8 cellular contexts compared by ENCODE assay signal in the genomic region with DNA sequence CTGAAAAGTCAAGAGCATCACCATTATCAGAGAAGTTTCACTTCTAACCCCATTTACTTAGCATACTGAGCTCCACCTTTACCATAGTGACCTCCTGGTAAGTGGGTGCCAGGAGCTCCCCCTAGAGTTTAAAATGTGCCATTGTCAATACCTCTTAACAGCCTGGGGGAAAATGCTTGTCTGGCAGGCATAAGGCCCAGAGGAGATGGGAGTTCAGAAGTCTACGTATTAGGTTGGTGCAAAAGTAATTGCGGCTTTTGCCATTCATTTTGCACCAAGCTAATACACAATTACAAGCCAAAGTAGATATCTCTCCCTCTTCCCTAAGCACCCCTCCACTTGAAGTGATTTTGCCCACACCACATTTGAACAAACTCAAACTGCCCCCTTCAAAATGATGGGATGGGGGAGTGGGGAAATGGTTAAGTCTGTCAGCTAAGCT.
DNase-seq lines count a peak whose midpoint lies in the region; ATAC-seq and TF ChIP-seq lines count a peak whose summit lies in the region.

No MANE protein-coding gene starts in this region.

- H3K36me3 ChIP-seq in brain microvascular endothelial cell (replicated peaks), result no peaks in the 10 kb centered on the region
- no peaks in the 10 kb centered on the region for H3K36me3 ChIP-seq in liver (ENCODE audit: control insufficient read depth in 4 of 4, insufficient read depth in 3 of 4, low read depth in 1 of 4, low read length in 3 of 4)
- H3K36me3 ChIP-seq in ovary, result no peaks in the 10 kb centered on the region

- no peak overlapping the region for H3K27ac ChIP-seq in brain microvascular endothelial cell
- no peak overlapping the region for H3K27ac ChIP-seq in liver (ENCODE audit: low read depth in 1 of 2, low read length in 2 of 2)
- no peak overlapping the region for H3K27ac ChIP-seq in ovary

- H3K27me3 ChIP-seq in brain microvascular endothelial cell (replicated peaks), result no peaks in the 10 kb centered on the region
- no peaks in the 10 kb centered on the region for H3K27me3 ChIP-seq in liver (ENCODE audit: control insufficient read depth in 4 of 4, insufficient read depth in 4 of 4, low read length in 3 of 4)
- no peaks in the 10 kb centered on the region for H3K27me3 ChIP-seq in ovary

- H3K4me3 ChIP-seq in brain microvascular endothelial cell (ENCODE audit: low read depth, low read length), result no peak overlapping the region
- H3K4me3 ChIP-seq in liver (ENCODE audit: low read depth in 1 of 3, low read length in 3 of 3), result no peak overlapping the region
- H3K4me3 ChIP-seq in ovary, result no peak overlapping the region

- ATAC-seq in GM21360 (IDR thresholded peaks at IDR 0.05; ENCODE audit: unreplicated experiment), result peak; percentile 100
- ATAC-seq in HG03457 (IDR thresholded peaks at IDR 0.05; ENCODE audit: unreplicated experiment), result peak; percentile 96

- peak; percentile 84 for TF ChIP-seq CTCF in brain microvascular endothelial cell (IDR thresholded peaks at IDR 0.05; ENCODE audit: low read depth, low read length, missing control alignments)
- peak; percentile 70 for TF ChIP-seq CTCF in liver (IDR thresholded peaks at IDR 0.05; ENCODE audit: low read depth, low read length, missing input control)
- TF ChIP-seq CTCF in ovary (IDR thresholded peaks at IDR 0.05), result no peak

- DNase-seq in ELR (ENCODE audit: low read depth) (peak; percentile 28), NCI-H524 treated with DMSO at 0.1 percent for 48 hours (lab: John Stamatoyannopoulos, UW) (peak; percentile 40), brain microvascular endothelial cell (peak; percentile 49), ovary (no peak)
- no peak for DNase-seq in activated naive CD4-positive, alpha-beta T cell treated with Interleukin-2 at 50 U/mL for 16 hours

- in situ Hi-C loops in brain microvascular endothelial cell (cut with HindIII; ENCODE audit: low pct_ligation_motif_present, low sequenced_read_pairs), result no loop called here

- no peak overlapping the region for H3K9ac ChIP-seq in liver (ENCODE audit: low read depth in 1 of 2, low read length in 2 of 2)

- no peaks in the 10 kb centered on the region for H3K4me1 ChIP-seq in liver (ENCODE audit: control insufficient read depth in 4 of 4, insufficient read depth in 4 of 4, low read length in 3 of 4)
- H3K4me1 ChIP-seq in ovary (ENCODE audit: insufficient read depth), result no peaks in the 10 kb centered on the region

- H3K9me3 ChIP-seq in liver (ENCODE audit: control insufficient read depth in 4 of 4, low read length in 3 of 4), result no peaks in the 10 kb centered on the region
- no peaks in the 10 kb centered on the region for H3K9me3 ChIP-seq in ovary

- no peak for TF ChIP-seq POLR2A in ovary (IDR thresholded peaks at IDR 0.05)

- no peak for TF ChIP-seq EP300 in ovary (IDR thresholded peaks at IDR 0.05)

- WGBS in liver, result 31% methylated on average over 2 of the region's 2 CpGs
- 89 to 92% (median 91%) methylated on average over 2 of the region's 2 CpGs for WGBS in ovary, 3 donors

- TF ChIP-seq RAD21 in liver (IDR thresholded peaks at IDR 0.05), result peak; percentile 86 to 87

- intact Hi-C loops in ovary (cut with DNase I), result no loop called here

TF ChIP-seq in liver, 16 proteins besides CTCF, POLR2A, EP300 and RAD21:
- TF ChIP-seq FOXA1 (IDR thresholded peaks at IDR 0.05) (peak; percentile 75), JUND (IDR thresholded peaks at IDR 0.05) (no peak), FOXA2 (IDR thresholded peaks at IDR 0.05) (peak; percentile 83), YY1 (IDR thresholded peaks at IDR 0.05) (no peak), EGR1 (IDR thresholded peaks at IDR 0.05; ENCODE audit: low read depth in 2 of 2) (no peak), RXRA (IDR thresholded peaks at IDR 0.05) (peak; percentile 50 to 69), HNF4A (conservative IDR thresholded peaks at IDR 0.05) (no peak), HNF4G (IDR thresholded peaks at IDR 0.05) (peak; percentile 3), NR2F2 (IDR thresholded peaks at IDR 0.05) (peak; percentile 33), TAF1 (conservative IDR thresholded peaks at IDR 0.05) (no peak), GABPA (IDR thresholded peaks at IDR 0.05 in 1 of 2, conservative IDR thresholded peaks at IDR 0.05 in 1 of 2) (no peak), SP1 (IDR thresholded peaks at IDR 0.05) (no peak)
- TF ChIP-seq, protein P1, sequence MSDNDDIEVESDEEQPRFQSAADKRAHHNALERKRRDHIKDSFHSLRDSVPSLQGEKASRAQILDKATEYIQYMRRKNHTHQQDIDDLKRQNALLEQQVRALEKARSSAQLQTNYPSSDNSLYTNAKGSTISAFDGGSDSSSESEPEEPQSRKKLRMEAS (IDR thresholded peaks at IDR 0.05), result no peak
- TF ChIP-seq, protein P2, sequence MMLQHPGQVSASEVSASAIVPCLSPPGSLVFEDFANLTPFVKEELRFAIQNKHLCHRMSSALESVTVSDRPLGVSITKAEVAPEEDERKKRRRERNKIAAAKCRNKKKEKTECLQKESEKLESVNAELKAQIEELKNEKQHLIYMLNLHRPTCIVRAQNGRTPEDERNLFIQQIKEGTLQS (IDR thresholded peaks at IDR 0.05), result no peak
- TF ChIP-seq, protein P3, sequence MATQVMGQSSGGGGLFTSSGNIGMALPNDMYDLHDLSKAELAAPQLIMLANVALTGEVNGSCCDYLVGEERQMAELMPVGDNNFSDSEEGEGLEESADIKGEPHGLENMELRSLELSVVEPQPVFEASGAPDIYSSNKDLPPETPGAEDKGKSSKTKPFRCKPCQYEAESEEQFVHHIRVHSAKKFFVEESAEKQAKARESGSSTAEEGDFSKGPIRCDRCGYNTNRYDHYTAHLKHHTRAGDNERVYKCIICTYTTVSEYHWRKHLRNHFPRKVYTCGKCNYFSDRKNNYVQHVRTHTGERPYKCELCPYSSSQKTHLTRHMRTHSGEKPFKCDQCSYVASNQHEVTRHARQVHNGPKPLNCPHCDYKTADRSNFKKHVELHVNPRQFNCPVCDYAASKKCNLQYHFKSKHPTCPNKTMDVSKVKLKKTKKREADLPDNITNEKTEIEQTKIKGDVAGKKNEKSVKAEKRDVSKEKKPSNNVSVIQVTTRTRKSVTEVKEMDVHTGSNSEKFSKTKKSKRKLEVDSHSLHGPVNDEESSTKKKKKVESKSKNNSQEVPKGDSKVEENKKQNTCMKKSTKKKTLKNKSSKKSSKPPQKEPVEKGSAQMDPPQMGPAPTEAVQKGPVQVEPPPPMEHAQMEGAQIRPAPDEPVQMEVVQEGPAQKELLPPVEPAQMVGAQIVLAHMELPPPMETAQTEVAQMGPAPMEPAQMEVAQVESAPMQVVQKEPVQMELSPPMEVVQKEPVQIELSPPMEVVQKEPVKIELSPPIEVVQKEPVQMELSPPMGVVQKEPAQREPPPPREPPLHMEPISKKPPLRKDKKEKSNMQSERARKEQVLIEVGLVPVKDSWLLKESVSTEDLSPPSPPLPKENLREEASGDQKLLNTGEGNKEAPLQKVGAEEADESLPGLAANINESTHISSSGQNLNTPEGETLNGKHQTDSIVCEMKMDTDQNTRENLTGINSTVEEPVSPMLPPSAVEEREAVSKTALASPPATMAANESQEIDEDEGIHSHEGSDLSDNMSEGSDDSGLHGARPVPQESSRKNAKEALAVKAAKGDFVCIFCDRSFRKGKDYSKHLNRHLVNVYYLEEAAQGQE (IDR thresholded peaks at IDR 0.05), result no peak
- TF ChIP-seq, protein P4, sequence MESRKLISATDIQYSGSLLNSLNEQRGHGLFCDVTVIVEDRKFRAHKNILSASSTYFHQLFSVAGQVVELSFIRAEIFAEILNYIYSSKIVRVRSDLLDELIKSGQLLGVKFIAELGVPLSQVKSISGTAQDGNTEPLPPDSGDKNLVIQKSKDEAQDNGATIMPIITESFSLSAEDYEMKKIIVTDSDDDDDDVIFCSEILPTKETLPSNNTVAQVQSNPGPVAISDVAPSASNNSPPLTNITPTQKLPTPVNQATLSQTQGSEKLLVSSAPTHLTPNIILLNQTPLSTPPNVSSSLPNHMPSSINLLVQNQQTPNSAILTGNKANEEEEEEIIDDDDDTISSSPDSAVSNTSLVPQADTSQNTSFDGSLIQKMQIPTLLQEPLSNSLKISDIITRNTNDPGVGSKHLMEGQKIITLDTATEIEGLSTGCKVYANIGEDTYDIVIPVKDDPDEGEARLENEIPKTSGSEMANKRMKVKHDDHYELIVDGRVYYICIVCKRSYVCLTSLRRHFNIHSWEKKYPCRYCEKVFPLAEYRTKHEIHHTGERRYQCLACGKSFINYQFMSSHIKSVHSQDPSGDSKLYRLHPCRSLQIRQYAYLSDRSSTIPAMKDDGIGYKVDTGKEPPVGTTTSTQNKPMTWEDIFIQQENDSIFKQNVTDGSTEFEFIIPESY (IDR thresholded peaks at IDR 0.05), result no peak

Comparison
In these comparisons a context has a peak if more than half of its experiments do, and no peak if none do; other contexts are left out.
1. DNase-seq: peak in ELR (single experiment), NCI-H524 treated with DMSO at 0.1 percent for 48 hours (single experiment) and brain microvascular endothelial cell (single experiment); none in activated naive CD4-positive, alpha-beta T cell treated with Interleukin-2 at 50 U/mL for 16 hours (single experiment) and ovary (0 of 5).
2. CTCF ChIP-seq: peak in brain microvascular endothelial cell (single experiment) and liver (single experiment); none in ovary (0 of 3).